1 cellular context compared by ENCODE assay signal in genomic region chr11:47918370-47918690, GRCh38.
TF ChIP-seq lines count a peak whose summit lies in the region.

No MANE protein-coding gene starts in this region.

TF ChIP-seq in HepG2, 621 proteins besides CTCF, POLR2A, EP300 and RAD21 (continued from another document):
- no peak for TF ChIP-seq MAX (IDR thresholded peaks at IDR 0.05)
